In the genomic region with DNA sequence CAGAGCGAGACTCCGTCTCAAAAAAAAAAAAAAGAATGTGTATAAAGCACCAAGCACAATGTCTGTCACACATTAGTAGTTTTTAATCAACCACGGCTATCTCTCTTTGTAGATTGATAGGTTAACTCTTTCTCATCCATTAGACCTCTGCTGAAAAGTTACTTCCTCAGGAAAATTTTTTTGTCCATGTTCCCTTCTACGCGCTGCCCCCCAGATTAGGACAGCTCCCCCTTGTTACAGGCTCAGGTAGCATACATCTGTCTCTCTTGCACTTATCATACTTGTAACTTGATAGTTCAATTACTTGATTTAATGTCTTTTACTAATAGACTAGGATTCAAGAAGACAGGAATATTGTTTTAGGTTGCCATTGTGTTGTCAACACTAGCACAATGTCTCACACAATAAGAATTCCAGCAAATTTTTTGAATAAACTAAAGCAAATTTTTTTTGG, we compare ENCODE assay signal across 10 cellular contexts. TPM values are rescaled to one million over a fixed set of nuclear protein-coding genes. Genes with fewer than 3 reads are reported as not detected.
A peak's percentile ranks its signal among the peaks of the same experiment; 100 is the strongest.
DNase-seq lines count a peak whose midpoint lies in the region; ATAC-seq and TF ChIP-seq lines count a peak whose summit lies in the region.
"Had no signal": no experiment of that assay in that cellular context is flagged by ENCODE, and none has a peak within 500 bp of the region (broad histone marks: within the 10 kb centered on the region; RNA-seq: fewer than 3 reads in every experiment).

No MANE protein-coding gene starts in this region.

- peak overlapping the region; percentile 67 for H3K4me3 ChIP-seq in cardiac muscle cell

- H3K9me3 ChIP-seq in cardiac muscle cell (ENCODE audit: low read depth), result no peaks in the 10 kb centered on the region

- intact Hi-C loops in Right ventricle myocardium superior (cut with DNase I), result loop anchor here (5.0 kb wide), 1 partner anchor 598 kb away; no protein-coding TSS in a partner anchor

- no peaks in the 10 kb centered on the region for H3K27me3 ChIP-seq in cardiac muscle cell

- peaks cover 18% of the 10 kb centered on the region for H3K36me3 ChIP-seq in cardiac muscle cell

- H3K9me3 Mint-ChIP-seq in T-cell, result no peaks in the 10 kb centered on the region
- no peaks in the 10 kb centered on the region for H3K9me3 Mint-ChIP-seq in glutamatergic neuron (ENCODE audit: unreplicated experiment)
- H3K9me3 Mint-ChIP-seq in type B pancreatic cell, result no peaks in the 10 kb centered on the region

- no peaks in the 10 kb centered on the region for H3K27me3 Mint-ChIP-seq in T-cell
- no peaks in the 10 kb centered on the region for H3K27me3 Mint-ChIP-seq in glutamatergic neuron (ENCODE audit: unreplicated experiment)
- peaks cover 7% of the 10 kb centered on the region for H3K27me3 Mint-ChIP-seq in type B pancreatic cell

- ATAC-seq in Right ventricle myocardium superior (ENCODE audit: poor library complexity) (no peak), T-cell (replicated peaks in 1 of 4) (no peak), GM18511 (IDR thresholded peaks at IDR 0.05; ENCODE audit: unreplicated experiment) (no peak)

- H3K4me3 Mint-ChIP-seq in T-cell (peak overlapping the region; percentile 95 to 98 (median 97)), glutamatergic neuron (ENCODE audit: unreplicated experiment) (peak overlapping the region; percentile 88), type B pancreatic cell (peak overlapping the region; percentile 98)

- DNase-seq in cardiac muscle cell (ENCODE audit: low read depth in 1 of 2, low spot score in 1 of 2) (no peak), Right ventricle myocardium superior (no peak), T-cell (no peak), glutamatergic neuron (no peak), type B pancreatic cell (ENCODE audit: extremely low spot score, unreplicated experiment) (no peak), Kasumi-1 (lab: John Stamatoyannopoulos, UW) (no peak), hypothalamus (lab: John Stamatoyannopoulos, UW) (no peak)
- DNase-seq: activated CD4-positive, alpha-beta T cell treated with anti-CD3 and anti-CD28 coated beads, Interleukin-2, amount 50 U/mL, for 1 hour; NCI-H187 had no signal

- no peak overlapping the region for H3K27ac Mint-ChIP-seq in T-cell
- H3K27ac Mint-ChIP-seq in glutamatergic neuron (ENCODE audit: unreplicated experiment), result no peak overlapping the region
- H3K27ac Mint-ChIP-seq in type B pancreatic cell, result peak overlapping the region; percentile 57

- peaks cover 27 to 39% (median 39%) of the 10 kb centered on the region in 3 donors for H3K4me1 Mint-ChIP-seq in T-cell
- H3K4me1 Mint-ChIP-seq in glutamatergic neuron (ENCODE audit: low read depth, unreplicated experiment), result peaks cover 9% of the 10 kb centered on the region
- peaks cover 28% of the 10 kb centered on the region for H3K4me1 Mint-ChIP-seq in type B pancreatic cell (ENCODE audit: unreplicated experiment)

- H3K36me3 Mint-ChIP-seq in T-cell, result peaks cover 17% of the 10 kb centered on the region
- no peaks in the 10 kb centered on the region for H3K36me3 Mint-ChIP-seq in glutamatergic neuron (ENCODE audit: unreplicated experiment)
- peaks cover 19% of the 10 kb centered on the region for H3K36me3 Mint-ChIP-seq in type B pancreatic cell

- no peak overlapping the region for H3K27ac ChIP-seq in cardiac muscle cell

- POLR2A ChIA-PET in T-cell (lab: Charles Lee), result no interaction called here

- TF ChIP-seq CTCF in cardiac muscle cell (IDR thresholded peaks at IDR 0.05; ENCODE audit: low read depth, low read length), result no peak
- TF ChIP-seq CTCF in glutamatergic neuron (IDR thresholded peaks at IDR 0.05; ENCODE audit: partially characterized antibody, unreplicated experiment), result no peak
- TF ChIP-seq CTCF in type B pancreatic cell (conservative IDR thresholded peaks at IDR 0.05), result no peak

- peaks cover 2% of the 10 kb centered on the region for H3K4me1 ChIP-seq in cardiac muscle cell (ENCODE audit: low read depth)

- CTCF ChIA-PET in T-cell (lab: Charles Lee), result no interaction called here

RNA-seq across cellular contexts. Expression of a gene that starts 1.5 kb away (rescaled TPM):
- total RNA-seq in cardiac muscle cell, result 24.3 and 37.5 TPM in 2 replicates
- 29.0 and 42.0 TPM in 2 replicates for polyA plus RNA-seq in cardiac muscle cell
- total RNA-seq in Right ventricle myocardium superior, result 3.4 TPM
- 10 to 100 TPM in 4 of 5 donors, 1 to 10 TPM in 1; 3.2 to 13.8 (median 11.9) TPM for total RNA-seq in T-cell
- total RNA-seq in glutamatergic neuron (ENCODE audit: unreplicated experiment), result 19.0 TPM
- total RNA-seq in type B pancreatic cell (ENCODE audit: low replicate concordance), result 17.2 and 37.7 TPM in 2 replicates

RNA-seq across cellular contexts. Expression of a gene that starts 52.0 kb away (rescaled TPM):
- total RNA-seq in cardiac muscle cell, result 3.3 and 4.7 TPM in 2 replicates
- polyA plus RNA-seq in cardiac muscle cell, result 1.4 and 6.5 TPM in 2 replicates
- 6.3 TPM for total RNA-seq in Right ventricle myocardium superior
- total RNA-seq in T-cell, result 100 to 1,000 TPM; 168 to 303 (median 197) TPM
- total RNA-seq in glutamatergic neuron (ENCODE audit: unreplicated experiment), result 0.66 TPM
- total RNA-seq in type B pancreatic cell (ENCODE audit: low replicate concordance), result 0.21 and 0.82 TPM in 2 replicates

Comparison
In these comparisons a context has a peak if more than half of its experiments do, and no peak if none do; other contexts are left out.
1. RNA of a gene that starts 52.0 kb away (total RNA-seq): 168 to 303 TPM in T-cell; 6.3 TPM in Right ventricle myocardium superior (single experiment), 3.3 to 4.7 TPM in cardiac muscle cell, 0.21 to 0.82 TPM in type B pancreatic cell and 0.66 TPM in glutamatergic neuron (single experiment); every median in the first group is over 10 times any median in the second.
2. Peak in every context shown above with its lines, with median percentiles within 50 percentile points of each other: H3K4me3 Mint-ChIP-seq.